Comparison of ENCODE assay signal across 8 cellular contexts in the genomic region with DNA sequence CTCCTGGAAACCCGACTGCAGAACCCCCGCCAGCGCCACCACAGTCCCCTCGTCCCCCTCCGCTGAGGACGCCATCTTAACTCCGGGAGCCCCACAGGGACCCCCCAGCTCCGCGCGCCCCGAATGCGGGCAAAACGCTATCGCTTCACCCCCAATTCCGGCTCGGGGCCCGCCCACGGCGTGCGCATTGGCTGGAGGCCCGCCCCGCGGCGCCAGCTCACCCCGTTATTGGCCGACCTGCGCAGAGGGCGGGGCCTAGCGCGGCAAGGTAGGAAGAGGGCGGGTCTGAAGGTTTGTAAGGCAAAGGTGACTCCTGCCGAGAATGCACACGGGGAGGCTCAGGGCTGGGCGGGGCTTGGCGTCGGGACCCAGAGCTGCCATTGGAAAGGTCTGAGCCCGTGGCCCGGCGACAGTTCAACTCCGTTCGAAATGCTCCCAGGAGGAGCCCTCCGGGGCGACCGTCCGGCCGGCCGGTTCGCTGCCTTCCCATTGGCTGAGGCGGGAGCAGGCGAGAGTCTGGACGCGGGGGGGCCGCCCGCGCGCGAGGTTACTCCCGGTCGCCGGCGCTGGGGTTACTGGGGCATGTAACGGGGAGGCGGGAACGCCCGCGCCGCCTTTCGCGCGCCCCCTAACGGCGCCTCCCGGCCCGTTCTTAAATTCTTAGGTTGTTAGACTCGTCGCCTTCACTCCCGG. TPM values are rescaled to one million over a fixed set of nuclear protein-coding genes. Genes with fewer than 3 reads are reported as not detected.
A peak's percentile ranks its signal among the peaks of the same experiment; 100 is the strongest.
DNase-seq lines count a peak whose midpoint lies in the region; ATAC-seq and TF ChIP-seq lines count a peak whose summit lies in the region.

A gene with protein sequence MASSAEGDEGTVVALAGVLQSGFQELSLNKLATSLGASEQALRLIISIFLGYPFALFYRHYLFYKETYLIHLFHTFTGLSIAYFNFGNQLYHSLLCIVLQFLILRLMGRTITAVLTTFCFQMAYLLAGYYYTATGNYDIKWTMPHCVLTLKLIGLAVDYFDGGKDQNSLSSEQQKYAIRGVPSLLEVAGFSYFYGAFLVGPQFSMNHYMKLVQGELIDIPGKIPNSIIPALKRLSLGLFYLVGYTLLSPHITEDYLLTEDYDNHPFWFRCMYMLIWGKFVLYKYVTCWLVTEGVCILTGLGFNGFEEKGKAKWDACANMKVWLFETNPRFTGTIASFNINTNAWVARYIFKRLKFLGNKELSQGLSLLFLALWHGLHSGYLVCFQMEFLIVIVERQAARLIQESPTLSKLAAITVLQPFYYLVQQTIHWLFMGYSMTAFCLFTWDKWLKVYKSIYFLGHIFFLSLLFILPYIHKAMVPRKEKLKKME (minus strand): TSS at position 127 of the 693 bp plus-strand sequence. CDS start 52 bp downstream, at position 75.

- DNase-seq in DMS79 treated with DMSO at 0.1 percent for 48 hours (lab: John Stamatoyannopoulos, UW): peak; percentile 97
- peak; percentile 98 for DNase-seq in KG1 (lab: John Stamatoyannopoulos, UW)
- peak; percentile 97 for DNase-seq in activated T-cell treated with anti-CD3 and anti-CD28 coated beads, Interleukin-2, amount 50 U/mL, for 24 hours
- peak; percentile 97 to 98 for DNase-seq in erythroblast (lab: John Stamatoyannopoulos, UW)
- peak; percentile 89 to 90 for DNase-seq in stimulated activated CD8-positive, alpha-beta memory T cell treated with anti-CD3 and anti-CD28 coated beads, Interleukin-7, amount 100 ng/mL, for 1 hour (ENCODE audit: low read depth in 2 of 2)

- peak within 1 kb of the TSS; percentile 97 for H3K27ac Mint-ChIP-seq in activated T-cell treated with anti-CD3 and anti-CD28 coated beads, Interleukin-2, amount 50 U/mL, for 24 hours

- H3K36me3 Mint-ChIP-seq in activated T-cell treated with anti-CD3 and anti-CD28 coated beads, Interleukin-2, amount 50 U/mL, for 24 hours (ENCODE audit: low read depth): peaks cover 36% of the 10 kb centered on the region

- H3K4me3 ChIP-seq in mucosa of stomach (ENCODE audit: low read length): peak within 1 kb of the TSS; percentile 92

- H3K27me3 ChIP-seq in mucosa of stomach (ENCODE audit: control insufficient read depth, insufficient read depth, low read length): no peaks in the 10 kb centered on the region

- H3K4me1 Mint-ChIP-seq in activated T-cell treated with anti-CD3 and anti-CD28 coated beads, Interleukin-2, amount 50 U/mL, for 24 hours (ENCODE audit: low read depth): peaks cover 36% of the 10 kb centered on the region

- H3K27me3 Mint-ChIP-seq in activated T-cell treated with anti-CD3 and anti-CD28 coated beads, Interleukin-2, amount 50 U/mL, for 24 hours: no peaks in the 10 kb centered on the region

- H3K4me1 ChIP-seq in mucosa of stomach (ENCODE audit: control insufficient read depth, insufficient read depth, low read length): peaks cover 23% of the 10 kb centered on the region

- H3K9ac ChIP-seq in mucosa of stomach (ENCODE audit: low read length): peak within 1 kb of the TSS; percentile 81

- TF ChIP-seq POLR2A in erythroblast (IDR thresholded peaks at IDR 0.05; ENCODE audit: low read length): peak; percentile 88

- peak; percentile 95 for ATAC-seq in GM21723 (IDR thresholded peaks at IDR 0.05; ENCODE audit: unreplicated experiment)

- peak within 1 kb of the TSS; percentile 88 for H3K4me3 Mint-ChIP-seq in activated T-cell treated with anti-CD3 and anti-CD28 coated beads, Interleukin-2, amount 50 U/mL, for 24 hours

- no peaks in the 10 kb centered on the region for H3K9me3 ChIP-seq in mucosa of stomach (ENCODE audit: control insufficient read depth, low read length)

- H3K9me3 Mint-ChIP-seq in activated T-cell treated with anti-CD3 and anti-CD28 coated beads, Interleukin-2, amount 50 U/mL, for 24 hours: no peaks in the 10 kb centered on the region

- no peaks in the 10 kb centered on the region for H3K36me3 ChIP-seq in mucosa of stomach (ENCODE audit: control insufficient read depth, insufficient read depth, low read length)

TF ChIP-seq in PFSK-1, 5 proteins besides CTCF, POLR2A, EP300 and RAD21:
- TF ChIP-seq, protein P1, sequence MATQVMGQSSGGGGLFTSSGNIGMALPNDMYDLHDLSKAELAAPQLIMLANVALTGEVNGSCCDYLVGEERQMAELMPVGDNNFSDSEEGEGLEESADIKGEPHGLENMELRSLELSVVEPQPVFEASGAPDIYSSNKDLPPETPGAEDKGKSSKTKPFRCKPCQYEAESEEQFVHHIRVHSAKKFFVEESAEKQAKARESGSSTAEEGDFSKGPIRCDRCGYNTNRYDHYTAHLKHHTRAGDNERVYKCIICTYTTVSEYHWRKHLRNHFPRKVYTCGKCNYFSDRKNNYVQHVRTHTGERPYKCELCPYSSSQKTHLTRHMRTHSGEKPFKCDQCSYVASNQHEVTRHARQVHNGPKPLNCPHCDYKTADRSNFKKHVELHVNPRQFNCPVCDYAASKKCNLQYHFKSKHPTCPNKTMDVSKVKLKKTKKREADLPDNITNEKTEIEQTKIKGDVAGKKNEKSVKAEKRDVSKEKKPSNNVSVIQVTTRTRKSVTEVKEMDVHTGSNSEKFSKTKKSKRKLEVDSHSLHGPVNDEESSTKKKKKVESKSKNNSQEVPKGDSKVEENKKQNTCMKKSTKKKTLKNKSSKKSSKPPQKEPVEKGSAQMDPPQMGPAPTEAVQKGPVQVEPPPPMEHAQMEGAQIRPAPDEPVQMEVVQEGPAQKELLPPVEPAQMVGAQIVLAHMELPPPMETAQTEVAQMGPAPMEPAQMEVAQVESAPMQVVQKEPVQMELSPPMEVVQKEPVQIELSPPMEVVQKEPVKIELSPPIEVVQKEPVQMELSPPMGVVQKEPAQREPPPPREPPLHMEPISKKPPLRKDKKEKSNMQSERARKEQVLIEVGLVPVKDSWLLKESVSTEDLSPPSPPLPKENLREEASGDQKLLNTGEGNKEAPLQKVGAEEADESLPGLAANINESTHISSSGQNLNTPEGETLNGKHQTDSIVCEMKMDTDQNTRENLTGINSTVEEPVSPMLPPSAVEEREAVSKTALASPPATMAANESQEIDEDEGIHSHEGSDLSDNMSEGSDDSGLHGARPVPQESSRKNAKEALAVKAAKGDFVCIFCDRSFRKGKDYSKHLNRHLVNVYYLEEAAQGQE (IDR thresholded peaks at IDR 0.05; ENCODE audit: insufficient read depth in 1 of 2, low read depth in 2 of 2, low read length in 2 of 2): no peak
- TF ChIP-seq SIN3A (IDR thresholded peaks at IDR 0.05; ENCODE audit: borderline replicate concordance, insufficient read depth, low read length) (peak; percentile 65; the same call in 1 of the 2 replicates), FOXP2 (optimal IDR thresholded peaks at IDR 0.05; ENCODE audit: borderline replicate concordance, extremely low read depth, extremely low read length, insufficient read depth) (peak; percentile 38), POLR2AphosphoS5 (IDR thresholded peaks at IDR 0.05; ENCODE audit: low read depth, low read length) (peak; percentile 59; the same call in 1 of the 2 replicates), TAF1 (IDR thresholded peaks at IDR 0.05; ENCODE audit: borderline replicate concordance, insufficient read depth, low read length) (peak; percentile 70; the same call in 1 of the 2 replicates)

RNA-seq across cellular contexts. Expression of the gene that starts here (rescaled TPM):
- polyA plus RNA-seq in PFSK-1 (2012; ENCODE audit: insufficient read length, low read depth): 7.0 TPM

Comparison
In these comparisons a context has a peak if more than half of its experiments do, and no peak if none do; other contexts are left out.
1. Peak in every context shown above with its lines: DNase-seq, ATAC-seq and H3K4me3 ChIP-seq.